In the genomic region with DNA sequence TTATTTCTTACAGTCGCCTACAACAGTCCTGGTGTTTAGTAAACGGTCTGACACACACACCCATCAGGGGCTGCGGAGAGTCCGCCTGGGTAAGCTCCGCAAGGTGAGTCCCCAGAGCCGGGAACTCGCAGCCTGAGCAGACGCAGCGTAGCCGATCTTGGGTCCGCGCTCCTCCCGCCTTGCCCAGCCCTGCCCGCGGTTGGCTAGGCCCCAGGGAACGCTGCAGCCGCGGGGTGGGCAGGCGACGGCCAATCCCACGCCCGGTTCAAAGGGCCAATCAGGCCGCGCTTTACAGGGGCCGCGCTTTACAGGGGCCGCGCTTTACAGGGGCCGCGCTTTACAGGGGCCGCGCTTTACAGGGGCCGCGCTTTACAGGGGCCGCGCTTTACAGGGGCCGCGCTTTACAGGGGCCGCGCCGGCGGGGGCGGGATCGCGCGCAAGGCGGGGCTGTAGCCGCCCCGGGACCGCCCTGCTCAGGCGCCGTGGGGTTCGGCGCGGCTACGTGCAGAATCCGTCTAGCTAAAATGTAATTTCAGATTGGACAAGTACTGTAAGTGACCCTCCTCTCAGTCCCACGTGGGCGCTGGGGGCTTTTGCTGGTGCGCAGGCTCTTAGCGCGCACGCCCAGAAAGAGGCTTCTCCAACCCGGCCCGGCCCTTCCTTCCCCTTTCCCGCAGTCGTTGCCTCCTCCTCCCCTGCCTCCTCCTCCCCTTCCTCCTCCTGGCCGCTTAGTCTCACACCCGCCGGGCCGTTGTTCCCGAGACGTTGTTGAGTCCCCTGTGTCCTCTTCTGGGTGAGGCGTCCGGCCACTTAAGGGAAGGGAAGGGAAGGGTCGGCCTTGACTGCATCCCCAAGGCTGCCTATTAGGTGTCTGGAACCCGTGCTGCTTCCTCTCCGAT, we compare ENCODE assay signal across 8 cellular contexts. TPM values are rescaled to one million over a fixed set of nuclear protein-coding genes. Genes with fewer than 3 reads are reported as not detected.
DNase-seq lines count a peak whose midpoint lies in the region; ATAC-seq and TF ChIP-seq lines count a peak whose summit lies in the region.

A gene with protein sequence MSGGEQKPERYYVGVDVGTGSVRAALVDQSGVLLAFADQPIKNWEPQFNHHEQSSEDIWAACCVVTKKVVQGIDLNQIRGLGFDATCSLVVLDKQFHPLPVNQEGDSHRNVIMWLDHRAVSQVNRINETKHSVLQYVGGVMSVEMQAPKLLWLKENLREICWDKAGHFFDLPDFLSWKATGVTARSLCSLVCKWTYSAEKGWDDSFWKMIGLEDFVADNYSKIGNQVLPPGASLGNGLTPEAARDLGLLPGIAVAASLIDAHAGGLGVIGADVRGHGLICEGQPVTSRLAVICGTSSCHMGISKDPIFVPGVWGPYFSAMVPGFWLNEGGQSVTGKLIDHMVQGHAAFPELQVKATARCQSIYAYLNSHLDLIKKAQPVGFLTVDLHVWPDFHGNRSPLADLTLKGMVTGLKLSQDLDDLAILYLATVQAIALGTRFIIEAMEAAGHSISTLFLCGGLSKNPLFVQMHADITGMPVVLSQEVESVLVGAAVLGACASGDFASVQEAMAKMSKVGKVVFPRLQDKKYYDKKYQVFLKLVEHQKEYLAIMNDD (plus strand): TSS at position 737 of the 899 bp plus-strand sequence. CDS start 24,456 bp downstream, outside the sequence.

- H3K27ac ChIP-seq in right lobe of liver: peak within 1 kb of the TSS; percentile 94 to 98 (median 95)

- peak; percentile 89 for TF ChIP-seq POLR2A in right lobe of liver (IDR thresholded peaks at IDR 0.05)

- intact Hi-C loops in right lobe of liver (cut with DNase I): no loop called here

- peak in 1 of 4 donors; percentile 14 for TF ChIP-seq CTCF in right lobe of liver (IDR thresholded peaks at IDR 0.05)

- no peaks in the 10 kb centered on the region for H3K36me3 ChIP-seq in right lobe of liver

- H3K9me3 ChIP-seq in right lobe of liver: no peaks in the 10 kb centered on the region

- DNase-seq in CD1c-positive myeloid dendritic cell (ENCODE audit: extremely low spot score): peak; percentile 99
- peak; percentile 99 for DNase-seq in NCI-H82 (lab: John Stamatoyannopoulos, UW)
- DNase-seq in activated CD4-positive, alpha-beta T cell treated with anti-CD3 and anti-CD28 coated beads, Interleukin-2, amount 50 U/mL, for 48 hours: peak; percentile 84 to 88
- DNase-seq in dermis microvascular lymphatic vessel endothelial cell (ENCODE audit: low read depth in 2 of 2): peak; percentile 94 to 99
- peak; percentile 99 for DNase-seq in right lobe of liver
- DNase-seq in stimulated activated CD4-positive, alpha-beta T cell treated with anti-CD3 and anti-CD28 coated beads, Interleukin-4, amount 100 ng/mL, for 24 hours: peak; percentile 81

- ATAC-seq in GM19397 (IDR thresholded peaks at IDR 0.05; ENCODE audit: unreplicated experiment): peak; percentile 93
- peak; percentile 92 for ATAC-seq in HG03565 (IDR thresholded peaks at IDR 0.05; ENCODE audit: unreplicated experiment)
- ATAC-seq in right lobe of liver: peak; percentile 76 to 91 (median 86)

- peak within 1 kb of the TSS; percentile 51 to 68 (median 58) for H3K4me3 ChIP-seq in right lobe of liver

- peaks cover 0 to 52% (median 17%) of the 10 kb centered on the region in 4 donors for H3K4me1 ChIP-seq in right lobe of liver

- WGBS in right lobe of liver (ENCODE audit: insufficient coverage, low coverage, low lambda C conversion rate, missing lambda C conversion rate): 0% methylated on average over 7 of the region's 78 CpGs

- no peaks in the 10 kb centered on the region for H3K27me3 ChIP-seq in right lobe of liver

RNA-seq across cellular contexts. Expression of the gene that starts here (rescaled TPM):
- total RNA-seq in dermis microvascular lymphatic vessel endothelial cell (8.5 and 11.1 TPM in 2 replicates), right lobe of liver (10 to 100 TPM; 45.5 to 84.2 (median 58.7) TPM)

Comparison
In these comparisons a context has a peak if more than half of its experiments do, and no peak if none do; other contexts are left out.
1. Peak in every context shown above with its lines: DNase-seq, ATAC-seq, H3K4me3 ChIP-seq and H3K27ac ChIP-seq.